13 cellular contexts compared by ENCODE assay signal in genomic region chr4:153542835-153543234, GRCh38.
DNase-seq lines count a peak whose midpoint lies in the region; ATAC-seq and TF ChIP-seq lines count a peak whose summit lies in the region.
"Had no signal": no experiment of that assay in that cellular context is flagged by ENCODE, and none has a peak within 500 bp of the region (broad histone marks: within the 10 kb centered on the region; RNA-seq: fewer than 3 reads in every experiment).

No MANE protein-coding gene starts in this region.

- WGBS in esophagus muscularis mucosa: 86% methylated on average over 6 of the region's 6 CpGs

- H3K4me3 Mint-ChIP-seq in stimulated activated naive B cell treated with anti-CD40 and anti-IgM and Interleukin-4, amounts not matched to agents 10 μg/mL and 1 μg/mL and 100 μg/mL, for 72 hours: no peak overlapping the region
- H3K4me3 Mint-ChIP-seq: activated naive CD4-positive, alpha-beta T cell treated with anti-CD3 and anti-CD28 coated beads, Interleukin-2, amount 10 ng/mL, durations not matched to agents 7 days and 5 days had no signal

- no peak for ATAC-seq in stimulated activated naive B cell treated with anti-CD40 and anti-IgM and Interleukin-4, amounts not matched to agents 10 μg/mL and 1 μg/mL and 100 μg/mL, for 72 hours (replicated peaks)
- ATAC-seq in HG03175 (IDR thresholded peaks at IDR 0.05; ENCODE audit: unreplicated experiment) (no peak), HG03025 (IDR thresholded peaks at IDR 0.05; ENCODE audit: low FRiP score, unreplicated experiment) (no peak)
- ATAC-seq: right cardiac atrium had no signal

- DNase-seq in DMS 273 (lab: John Stamatoyannopoulos, UW; ENCODE audit: unreplicated experiment) (peak; percentile 4), DMS 273 treated with DMSO at 0.1 percent for 48 hours (lab: John Stamatoyannopoulos, UW) (no peak), OCI-M1 (lab: John Stamatoyannopoulos, UW) (peak; percentile 53), esophagus muscularis mucosa (ENCODE audit: extremely low spot score) (peak; percentile 77)
- DNase-seq in stimulated activated naive B cell treated with anti-CD40 and anti-IgM and Interleukin-4, amounts not matched to agents 10 μg/mL and 1 μg/mL and 100 μg/mL, for 72 hours: no peak
- DNase-seq in activated CD4-positive, alpha-beta T cell treated with anti-CD3 and anti-CD28 coated beads for 4 hours: no peak
- DNase-seq: 8988T; activated naive CD4-positive, alpha-beta T cell treated with anti-CD3 and anti-CD28 coated beads, Interleukin-2, amount 10 ng/mL, durations not matched to agents 7 days and 5 days; cerebellar nuclear complex; DMS79; right cardiac atrium had no signal

- peaks cover 37 to 78% of the 10 kb centered on the region in 2 donors for H3K4me1 Mint-ChIP-seq in stimulated activated naive B cell treated with anti-CD40 and anti-IgM and Interleukin-4, amounts not matched to agents 10 μg/mL and 1 μg/mL and 100 μg/mL, for 72 hours

- no peaks in the 10 kb centered on the region for H3K9me3 ChIP-seq in esophagus muscularis mucosa

- TF ChIP-seq CTCF in esophagus muscularis mucosa (IDR thresholded peaks at IDR 0.05): no peak

- no peak for TF ChIP-seq POLR2A in esophagus muscularis mucosa (IDR thresholded peaks at IDR 0.05; ENCODE audit: low read depth)

- no peaks in the 10 kb centered on the region for H3K9me3 Mint-ChIP-seq in stimulated activated naive B cell treated with anti-CD40 and anti-IgM and Interleukin-4, amounts not matched to agents 10 μg/mL and 1 μg/mL and 100 μg/mL, for 72 hours
- H3K9me3 Mint-ChIP-seq: activated naive CD4-positive, alpha-beta T cell treated with anti-CD3 and anti-CD28 coated beads, Interleukin-2, amount 10 ng/mL, durations not matched to agents 7 days and 5 days had no signal

- TF ChIP-seq EP300 in esophagus muscularis mucosa (IDR thresholded peaks at IDR 0.05): no peak

- peaks cover 25 to 32% of the 10 kb centered on the region in 2 donors for H3K36me3 Mint-ChIP-seq in stimulated activated naive B cell treated with anti-CD40 and anti-IgM and Interleukin-4, amounts not matched to agents 10 μg/mL and 1 μg/mL and 100 μg/mL, for 72 hours

- H3K4me3 ChIP-seq in esophagus muscularis mucosa: no peak overlapping the region

- H3K27me3 Mint-ChIP-seq in stimulated activated naive B cell treated with anti-CD40 and anti-IgM and Interleukin-4, amounts not matched to agents 10 μg/mL and 1 μg/mL and 100 μg/mL, for 72 hours: no peaks in the 10 kb centered on the region
- H3K27me3 Mint-ChIP-seq: activated naive CD4-positive, alpha-beta T cell treated with anti-CD3 and anti-CD28 coated beads, Interleukin-2, amount 10 ng/mL, durations not matched to agents 7 days and 5 days had no signal

- H3K27me3 ChIP-seq in esophagus muscularis mucosa: no peaks in the 10 kb centered on the region

- H3K4me1 ChIP-seq in esophagus muscularis mucosa: peaks cover 35 to 53% (median 42%) of the 10 kb centered on the region in 4 donors

- intact Hi-C loops in esophagus muscularis mucosa (cut with DNase I): no loop called here

- peak overlapping the region; percentile 12 to 32 (median 19) for H3K27ac ChIP-seq in esophagus muscularis mucosa (replicated peaks in 1 of 4)

- H3K36me3 ChIP-seq in esophagus muscularis mucosa: no peaks in the 10 kb centered on the region

- peak overlapping the region; percentile 44 for H3K27ac Mint-ChIP-seq in stimulated activated naive B cell treated with anti-CD40 and anti-IgM and Interleukin-4, amounts not matched to agents 10 μg/mL and 1 μg/mL and 100 μg/mL, for 72 hours
- H3K27ac Mint-ChIP-seq: activated naive CD4-positive, alpha-beta T cell treated with anti-CD3 and anti-CD28 coated beads, Interleukin-2, amount 10 ng/mL, durations not matched to agents 7 days and 5 days had no signal

Comparison
In these comparisons a context has a peak if more than half of its experiments do, and no peak if none do; other contexts are left out.
1. DNase-seq: peak in DMS 273 (single experiment), OCI-M1 (single experiment) and esophagus muscularis mucosa (single experiment); none in DMS 273 treated with DMSO at 0.1 percent for 48 hours (single experiment), stimulated activated naive B cell treated with anti-CD40 and anti-IgM and Interleukin-4, amounts not matched to agents 10 μg/mL and 1 μg/mL and 100 μg/mL, for 72 hours (single experiment) and activated CD4-positive, alpha-beta T cell treated with anti-CD3 and anti-CD28 coated beads for 4 hours (0 of 2).